In the genomic region with DNA sequence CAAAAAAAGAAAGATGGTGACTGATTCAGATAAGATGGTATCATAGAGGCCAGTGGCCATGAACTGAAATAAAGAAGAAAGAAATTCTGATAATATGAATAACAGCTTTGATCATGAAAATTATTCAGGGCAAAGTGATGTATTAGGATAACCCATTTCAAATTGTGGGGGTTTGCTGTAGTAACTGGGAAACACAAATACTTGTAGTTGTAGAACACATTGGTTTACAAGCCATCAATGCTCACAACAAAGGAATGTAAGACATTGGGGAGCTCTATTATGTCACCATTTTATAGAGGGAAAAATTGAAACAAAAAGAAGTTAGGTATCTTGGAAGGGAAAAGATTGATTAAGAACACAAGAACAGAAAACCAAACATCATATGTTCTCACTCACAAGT, we compare ENCODE assay signal across 20 cellular contexts.
"Had no signal": no experiment of that assay in that cellular context is flagged by ENCODE, and none has a peak within 500 bp of the region (broad histone marks: within the 10 kb centered on the region; RNA-seq: fewer than 3 reads in every experiment).

No MANE protein-coding gene starts in this region.

- H3K4me3 ChIP-seq: cardiac muscle cell, lower lobe of right lung, ovary, prostate gland, upper lobe of left lung had no signal

- ATAC-seq: foreskin keratinocyte; left lobe of liver; lower lobe of right lung; naive thymus-derived CD4-positive, alpha-beta T cell; stimulated activated naive CD8-positive, alpha-beta T cell treated with anti-CD3 and anti-CD28 coated beads, Interleukin-15, Interleukin-2, amounts not matched to agents 100 U/mL and 50 U/mL, for 24 hours had no signal

- H3K4me1 ChIP-seq: prostate gland had no signal

- H3K9me3 ChIP-seq: lower lobe of right lung, ovary, prostate gland, upper lobe of left lung had no signal

- H3K27ac ChIP-seq: cardiac muscle cell, foreskin keratinocyte, lower lobe of right lung, ovary, prostate gland, upper lobe of left lung had no signal

- H3K4me1 Mint-ChIP-seq: activated B cell treated with CpG ODN at 0.5 μM for 24 hours; activated naive CD4-positive, alpha-beta T cell treated with anti-CD3 and anti-CD28 coated beads, Interleukin-2, amount 10 ng/mL, durations not matched to agents 7 days and 5 days; naive thymus-derived CD4-positive, alpha-beta T cell had no signal

- DNase-seq: activated B cell treated with CpG ODN at 0.5 μM for 24 hours; activated CD4-positive, alpha-beta memory T cell treated with anti-CD3 and anti-CD28 coated beads for 36 hours; activated CD4-positive, alpha-beta T cell treated with anti-CD3 and anti-CD28 coated beads for 4 hours; activated effector memory CD4-positive, alpha-beta T cell treated with anti-CD3 and anti-CD28 coated beads, Interleukin-2, amount 50 U/mL, for 16 hours; activated naive CD4-positive, alpha-beta T cell treated with anti-CD3 and anti-CD28 coated beads, Interleukin-2, amount 10 ng/mL, durations not matched to agents 7 days and 5 days; amygdala; erythroblast; foreskin keratinocyte; lower lobe of right lung; naive thymus-derived CD4-positive, alpha-beta T cell; ovary; stimulated activated CD4-positive, alpha-beta T cell treated with anti-CD3 and anti-CD28 coated beads, Interleukin-4, amount 100 ng/mL, for 4 hours; stimulated activated naive CD8-positive, alpha-beta T cell treated with anti-CD3 and anti-CD28 coated beads, Interleukin-15, Interleukin-2, amounts not matched to agents 100 U/mL and 50 U/mL, for 24 hours; T1000; upper lobe of left lung had no signal

- FAIRE-seq: endometrium had no signal

- H3K9me3 Mint-ChIP-seq: activated B cell treated with CpG ODN at 0.5 μM for 24 hours; activated CD4-positive, alpha-beta memory T cell treated with anti-CD3 and anti-CD28 coated beads for 36 hours; activated naive CD4-positive, alpha-beta T cell treated with anti-CD3 and anti-CD28 coated beads, Interleukin-2, amount 10 ng/mL, durations not matched to agents 7 days and 5 days; T-helper 1 cell treated with Interleukin-12 subunit alpha and Interleukin-12 subunit beta and Interleukin-4 antibody, amounts not matched to agents 30 μg/mL and 1 μg/mL, for 36 hours had no signal

- H3K36me3 ChIP-seq: cardiac muscle cell, lower lobe of right lung, ovary, prostate gland, upper lobe of left lung had no signal

- H3K27me3 ChIP-seq: cardiac muscle cell, foreskin keratinocyte, ovary, upper lobe of left lung had no signal

- H3K4me3 Mint-ChIP-seq: activated B cell treated with CpG ODN at 0.5 μM for 24 hours; activated CD4-positive, alpha-beta memory T cell treated with anti-CD3 and anti-CD28 coated beads for 36 hours; activated naive CD4-positive, alpha-beta T cell treated with anti-CD3 and anti-CD28 coated beads, Interleukin-2, amount 10 ng/mL, durations not matched to agents 7 days and 5 days; naive thymus-derived CD4-positive, alpha-beta T cell; T-helper 1 cell treated with Interleukin-12 subunit alpha and Interleukin-12 subunit beta and Interleukin-4 antibody, amounts not matched to agents 30 μg/mL and 1 μg/mL, for 36 hours had no signal

- H3K36me3 Mint-ChIP-seq: activated CD4-positive, alpha-beta memory T cell treated with anti-CD3 and anti-CD28 coated beads for 36 hours; activated naive CD4-positive, alpha-beta T cell treated with anti-CD3 and anti-CD28 coated beads, Interleukin-2, amount 10 ng/mL, durations not matched to agents 7 days and 5 days; naive thymus-derived CD4-positive, alpha-beta T cell had no signal

- H3K27ac Mint-ChIP-seq: activated B cell treated with CpG ODN at 0.5 μM for 24 hours; activated CD4-positive, alpha-beta memory T cell treated with anti-CD3 and anti-CD28 coated beads for 36 hours; activated naive CD4-positive, alpha-beta T cell treated with anti-CD3 and anti-CD28 coated beads, Interleukin-2, amount 10 ng/mL, durations not matched to agents 7 days and 5 days; naive thymus-derived CD4-positive, alpha-beta T cell; T-helper 1 cell treated with Interleukin-12 subunit alpha and Interleukin-12 subunit beta and Interleukin-4 antibody, amounts not matched to agents 30 μg/mL and 1 μg/mL, for 36 hours had no signal
